ENCODE assay signal across 11 cellular contexts in genomic region chr15:67126551-67127333, GRCh38.
A peak's percentile ranks its signal among the peaks of the same experiment; 100 is the strongest.
DNase-seq lines count a peak whose midpoint lies in the region; ATAC-seq, FAIRE-seq and TF ChIP-seq lines count a peak whose summit lies in the region.
"Had no signal": no experiment of that assay in that cellular context is flagged by ENCODE, and none has a peak within 500 bp of the region (broad histone marks: within the 10 kb centered on the region; RNA-seq: fewer than 3 reads in every experiment).

No MANE protein-coding gene starts in this region.

- peaks cover 3% of the 10 kb centered on the region for H4K20me1 ChIP-seq in keratinocyte (ENCODE audit: control insufficient read depth, extremely low read depth, insufficient read depth, low read length)
- no peaks in the 10 kb centered on the region for H4K20me1 ChIP-seq in MM.1S (ENCODE audit: insufficient read depth, low read length)

- H3K4me1 ChIP-seq in keratinocyte (ENCODE audit: control insufficient read depth, extremely low read depth, insufficient read depth, low read length) (peaks cover 87% of the 10 kb centered on the region), MM.1S (ENCODE audit: low read length) (no peaks in the 10 kb centered on the region)
- H3K4me1 ChIP-seq: BE2C had no signal

- H3K27ac ChIP-seq in keratinocyte (ENCODE audit: control insufficient read depth, insufficient read depth, low read length) (peak overlapping the region; percentile 99), temporal lobe (ENCODE audit: low read depth, low read length) (peak overlapping the region; percentile 75), MM.1S (ENCODE audit: low read length) (no peak overlapping the region)

- POLR2A ChIA-PET in T-cell (lab: Charles Lee), result no interaction called here

- no peaks in the 10 kb centered on the region for H3K27me3 Mint-ChIP-seq in T-cell
- H3K27me3 Mint-ChIP-seq: brain had no signal

- H3K36me3 Mint-ChIP-seq in T-cell, result peaks cover 15% of the 10 kb centered on the region
- H3K36me3 Mint-ChIP-seq: brain had no signal

- H3K27me3 ChIP-seq in keratinocyte (ENCODE audit: control insufficient read depth, extremely low read depth, insufficient read depth, low read length), result no peaks in the 10 kb centered on the region
- no peaks in the 10 kb centered on the region for H3K27me3 ChIP-seq in MM.1S (replicated peaks; ENCODE audit: insufficient read depth, low read length)
- H3K27me3 ChIP-seq: BE2C had no signal

- H3K9me1 ChIP-seq in keratinocyte (ENCODE audit: control insufficient read depth, extremely low read depth, insufficient read depth, low read length), result peaks cover 2% of the 10 kb centered on the region

- H3F3A ChIP-seq in MM.1S (ENCODE audit: insufficient read depth, low read length), result no peaks in the 10 kb centered on the region

- H3K36me3 ChIP-seq in keratinocyte (ENCODE audit: control insufficient read depth in 2 of 2, extremely low read depth in 1 of 2, insufficient read depth in 2 of 2, low read length in 2 of 2) (peaks cover 0 to 12% of the 10 kb centered on the region in 2 experiments), MM.1S (replicated peaks; ENCODE audit: insufficient read depth, low read length) (no peaks in the 10 kb centered on the region)
- H3K36me3 ChIP-seq: BE2C had no signal

- peak overlapping the region; percentile 77 for H3K9ac ChIP-seq in keratinocyte (ENCODE audit: control insufficient read depth, extremely low read depth, insufficient read depth, low read length)
- no peak overlapping the region for H3K9ac ChIP-seq in MM.1S (ENCODE audit: low read length)

- H3K27ac Mint-ChIP-seq in T-cell, result peak overlapping the region; percentile 59 to 71

- TF ChIP-seq CTCF in keratinocyte (optimal IDR thresholded peaks at IDR 0.05 in 1 of 3, IDR thresholded peaks at IDR 0.05 in 1 of 3, conservative IDR thresholded peaks at IDR 0.05 in 1 of 3; ENCODE audit: extremely low read depth in 1 of 3, insufficient read depth in 2 of 3, low read length in 3 of 3), result no peak
- TF ChIP-seq CTCF in MM.1S (IDR thresholded peaks at IDR 0.05; ENCODE audit: low read length), result no peak

- no peaks in the 10 kb centered on the region for H3K9me2 ChIP-seq in MM.1S (replicated peaks; ENCODE audit: insufficient read depth, low read length)

- peaks cover 46 to 91% (median 88%) of the 10 kb centered on the region in 3 donors for H3K4me1 Mint-ChIP-seq in T-cell

- peak overlapping the region in 1 of 3 experiments; percentile 54 for H3K4me3 ChIP-seq in keratinocyte (ENCODE audit: control insufficient read depth in 2 of 3, extremely low read depth in 1 of 3, insufficient read depth in 2 of 3, low read depth in 1 of 3, low read length in 3 of 3)
- no peak overlapping the region for H3K4me3 ChIP-seq in MM.1S (ENCODE audit: low read length)

- no peaks in the 10 kb centered on the region for H3K9me3 ChIP-seq in keratinocyte (ENCODE audit: control insufficient read depth, low read depth, low read length)
- no peaks in the 10 kb centered on the region for H3K9me3 ChIP-seq in MM.1S (replicated peaks; ENCODE audit: insufficient read depth, low read length)
- H3K9me3 ChIP-seq: BE2C had no signal

- ATAC-seq in T-cell (replicated peaks in 1 of 4), result no peak

- H3K4me2 ChIP-seq in keratinocyte (ENCODE audit: control insufficient read depth, extremely low read depth, insufficient read depth, low read depth, low read length) (peak overlapping the region; percentile 84), MM.1S (ENCODE audit: low read depth, low read length) (no peak overlapping the region)

- H3K4me3 Mint-ChIP-seq in T-cell, result no peak overlapping the region

- H3K79me2 ChIP-seq in keratinocyte (ENCODE audit: control insufficient read depth, insufficient read depth, low read length) (peaks cover 62% of the 10 kb centered on the region), MM.1S (ENCODE audit: low read length) (peaks cover 31% of the 10 kb centered on the region)

- H3K9me3 Mint-ChIP-seq in T-cell, result no peaks in the 10 kb centered on the region
- H3K9me3 Mint-ChIP-seq: brain had no signal

- peak; percentile 13 for DNase-seq in activated CD4-positive, CD25-positive, alpha-beta regulatory T cell treated with anti-CD3 and anti-CD28 coated beads, Interleukin-2, amount 50 U/mL, for 72 hours
- DNase-seq in activated CD4-positive, CD25-positive, alpha-beta regulatory T cell (lab: John Stamatoyannopoulos, UW), result no peak
- no peak for DNase-seq in T-cell
- DNase-seq in keratinocyte (ENCODE audit: low read depth, low spot score), result no peak
- DNase-seq in MM.1S, result no peak
- no peak for DNase-seq in AG08396 (ENCODE audit: low spot score)
- DNase-seq in effector CD8-positive, alpha-beta T cell (lab: John Stamatoyannopoulos, UW), result no peak
- DNase-seq: BE2C, RPMI8226 had no signal

- FAIRE-seq in keratinocyte (lab: Jason Lieb, UNC), result no peak

- dilution Hi-C loops in keratinocyte (cut with MboI; ENCODE audit: extremely low pct_ligation_motif_present, low sequenced_read_pairs), result no loop called here

- H2AFZ ChIP-seq in keratinocyte (ENCODE audit: control insufficient read depth, low read length) (no peak overlapping the region), MM.1S (ENCODE audit: low read length) (no peak overlapping the region)

- CTCF ChIA-PET in T-cell (lab: Charles Lee), result no interaction called here
